Comparison of ENCODE assay signal across 20 cellular contexts in the genomic region with DNA sequence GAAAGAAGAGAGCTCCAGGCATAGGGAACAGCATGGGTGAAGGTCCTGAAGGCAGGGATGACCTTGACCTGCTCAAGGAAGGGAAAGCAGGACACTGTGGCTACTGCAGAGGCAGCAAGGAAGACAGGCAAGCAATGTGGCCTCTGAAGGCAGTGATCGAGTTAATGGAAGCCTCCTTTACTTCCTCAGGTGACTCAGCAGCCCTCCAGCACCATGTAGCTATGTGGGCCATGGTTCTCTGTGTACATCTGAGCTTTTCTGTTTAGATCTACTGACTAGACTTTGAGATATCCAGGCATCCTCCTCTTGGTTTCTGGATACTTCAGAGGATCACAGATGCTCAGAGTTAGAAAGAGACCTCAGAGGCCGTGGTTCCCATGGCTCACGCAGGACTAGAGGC.
A peak's percentile ranks its signal among the peaks of the same experiment; 100 is the strongest.
DNase-seq lines count a peak whose midpoint lies in the region; ATAC-seq, FAIRE-seq and TF ChIP-seq lines count a peak whose summit lies in the region.
"Had no signal": no experiment of that assay in that cellular context is flagged by ENCODE, and none has a peak within 500 bp of the region (broad histone marks: within the 10 kb centered on the region; RNA-seq: fewer than 3 reads in every experiment).

No MANE protein-coding gene starts in this region.

- intact Hi-C loops in PC-3 (cut with micrococcal nuclease) (no loop called here), right cardiac atrium (cut with DNase I) (no loop called here)

- H3K27ac ChIP-seq in PC-3 (ENCODE audit: low read length) (no peak overlapping the region), right cardiac atrium (ENCODE audit: low read length) (no peak overlapping the region)
- H3K27ac ChIP-seq: GM23248 had no signal

- ATAC-seq in PC-3 (no peak), right cardiac atrium (no peak)

- BruUV-seq in PC-3 (replicated peaks; lab: Mats Ljungman, UMichigan): no TSS peak

- H3K9me3 ChIP-seq in PC-3 (ENCODE audit: low read length) (no peaks in the 10 kb centered on the region), right cardiac atrium (ENCODE audit: control insufficient read depth, low read length) (no peaks in the 10 kb centered on the region)
- H3K9me3 ChIP-seq: BE2C, HAP-1 had no signal

- H3F3A ChIP-seq in PC-3 (ENCODE audit: low read length, unreplicated experiment): no peaks in the 10 kb centered on the region

- H3K4me2 ChIP-seq in PC-3 (ENCODE audit: low read length): no peak overlapping the region

- H3K36me3 ChIP-seq in PC-3 (ENCODE audit: low read depth, low read length): no peaks in the 10 kb centered on the region
- no peaks in the 10 kb centered on the region for H3K36me3 ChIP-seq in bronchial epithelial cell (ENCODE audit: control insufficient read depth, insufficient read depth, low read length)
- H3K36me3 ChIP-seq: BE2C, HAP-1 had no signal

- H3K79me2 ChIP-seq in PC-3 (ENCODE audit: low read length): no peaks in the 10 kb centered on the region

- H3K9ac ChIP-seq in PC-3 (ENCODE audit: low read length): no peak overlapping the region
- H3K9ac ChIP-seq: GM23248 had no signal

- H3K9me2 ChIP-seq in PC-3 (replicated peaks; ENCODE audit: low read length): no peaks in the 10 kb centered on the region

- no peaks in the 10 kb centered on the region for H3K27me3 ChIP-seq in PC-3 (ENCODE audit: low read length)
- H3K27me3 ChIP-seq in bronchial epithelial cell (ENCODE audit: control insufficient read depth, insufficient read depth, low read length): no peaks in the 10 kb centered on the region
- H3K27me3 ChIP-seq in right cardiac atrium (ENCODE audit: control insufficient read depth, insufficient read depth): no peaks in the 10 kb centered on the region
- H3K27me3 ChIP-seq: BE2C had no signal

- 82% methylated on average over 3 of the region's 3 CpGs for WGBS in right cardiac atrium

- FAIRE-seq in bronchial epithelial cell (lab: Jason Lieb, UNC): peak; percentile 40
- FAIRE-seq: A204.1, D721Med, GM12892 had no signal

- H3K4me3 ChIP-seq in PC-3 (ENCODE audit: low read length): no peak overlapping the region
- no peak overlapping the region for H3K4me3 ChIP-seq in bronchial epithelial cell (ENCODE audit: low read depth, low read length)
- no peak overlapping the region for H3K4me3 ChIP-seq in right cardiac atrium (ENCODE audit: low read length)
- H3K4me3 ChIP-seq: GM23248, HAP-1 had no signal

- H4K20me1 ChIP-seq in PC-3 (ENCODE audit: low read length): no peaks in the 10 kb centered on the region

- TF ChIP-seq CTCF in PC-3 (conservative IDR thresholded peaks at IDR 0.05; ENCODE audit: low read depth, low read length) (no peak), bronchial epithelial cell (IDR thresholded peaks at IDR 0.05; ENCODE audit: insufficient read depth, low read length, severe bottlenecking) (no peak)

- POLR2A ChIA-PET in PC-3 (lab: Charles Lee; ENCODE audit: unreplicated experiment): no interaction called here

- no peak for TF ChIP-seq POLR2A in erythroblast (IDR thresholded peaks at IDR 0.05; ENCODE audit: low read length)

- H3K4me1 ChIP-seq in PC-3 (ENCODE audit: insufficient read depth, low read length) (peaks cover 4% of the 10 kb centered on the region), right cardiac atrium (ENCODE audit: control insufficient read depth, insufficient read depth, low read length) (no peaks in the 10 kb centered on the region)
- H3K4me1 ChIP-seq: BE2C, HAP-1 had no signal

- no peak overlapping the region for H2AFZ ChIP-seq in PC-3 (ENCODE audit: low read length)
- H2AFZ ChIP-seq: GM23248 had no signal

- DNase-seq in HT1080 (ENCODE audit: low read depth) (peak; percentile 18), PC-3 (peak; percentile 7), bronchial epithelial cell (ENCODE audit: low read depth) (peak; percentile 15), kidney tubule cell (ENCODE audit: low spot score) (peak; percentile 9), NCI-H146 (lab: John Stamatoyannopoulos, UW) (no peak), erythroblast (lab: John Stamatoyannopoulos, UW) (no peak), right cardiac atrium (no peak)
- no peak for DNase-seq in stimulated activated CD8-positive, alpha-beta memory T cell treated with anti-CD3 and anti-CD28 coated beads, Interleukin-4, amount 100 ng/mL, for 48 hours
- DNase-seq: ACHN; BE2C; C1 segment of cervical spinal cord; CD4-positive, CD25-positive, alpha-beta regulatory T cell; CD8-positive, alpha-beta memory T cell; COR-L47; GDM1; GM23248 had no signal

- CTCF ChIA-PET in PC-3 (lab: Charles Lee): no interaction called here

Comparison
In these comparisons a context has a peak if more than half of its experiments do, and no peak if none do; other contexts are left out.
1. DNase-seq: peak in HT1080 (single experiment), PC-3 (single experiment), bronchial epithelial cell (single experiment) and kidney tubule cell (single experiment); none in stimulated activated CD8-positive, alpha-beta memory T cell treated with anti-CD3 and anti-CD28 coated beads, Interleukin-4, amount 100 ng/mL, for 48 hours (single experiment), NCI-H146 (single experiment), erythroblast (0 of 2) and right cardiac atrium (0 of 3).